17 cellular contexts compared by ENCODE assay signal in the genomic region with DNA sequence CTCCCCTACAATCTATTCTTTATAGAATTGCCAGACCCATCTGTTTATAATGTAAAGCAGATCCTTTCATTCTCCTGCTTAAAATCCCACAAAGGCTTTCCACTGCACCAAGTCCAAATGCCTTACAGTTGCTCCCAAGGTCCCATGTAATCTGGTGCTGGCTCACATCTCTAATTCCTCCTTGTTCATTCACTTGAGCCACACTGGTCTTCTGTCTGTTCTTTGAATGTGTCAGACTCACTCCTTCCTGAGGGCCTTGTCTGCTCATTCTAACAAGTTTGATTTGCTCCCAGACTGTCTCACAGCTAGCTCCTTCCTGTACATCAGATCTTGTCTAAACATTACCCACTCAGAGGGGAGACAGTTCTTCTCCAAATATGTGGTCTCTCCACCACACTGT. TPM values are rescaled to one million over a fixed set of nuclear protein-coding genes. Genes with fewer than 3 reads are reported as not detected.
DNase-seq lines count a peak whose midpoint lies in the region; ATAC-seq, FAIRE-seq and TF ChIP-seq lines count a peak whose summit lies in the region.
"Had no signal": no experiment of that assay in that cellular context is flagged by ENCODE, and none has a peak within 500 bp of the region (broad histone marks: within the 10 kb centered on the region; RNA-seq: fewer than 3 reads in every experiment).

No MANE protein-coding gene starts in this region.

- H3K4me2 ChIP-seq in GM23248 (ENCODE audit: unreplicated experiment) (no peak overlapping the region), SK-N-SH (no peak overlapping the region), H1 (ENCODE audit: insufficient read depth in 1 of 2, low read depth in 2 of 2, low read length in 2 of 2) (no peak overlapping the region), mesenchymal stem cell (ENCODE audit: low read length, poor library complexity, severe bottlenecking) (no peak overlapping the region)

- H3K9me3 ChIP-seq in GM23248 (ENCODE audit: low read depth) (no peaks in the 10 kb centered on the region), SK-N-SH (peaks cover 5% of the 10 kb centered on the region; the same call in 1 of the 2 replicates), H1 (ENCODE audit: insufficient read depth in 2 of 2, low read depth in 1 of 2, low read length in 1 of 2) (no peaks in the 10 kb centered on the region), mesenchymal stem cell (ENCODE audit: control insufficient read depth, low read length) (peaks cover 10% of the 10 kb centered on the region)

- H3K18ac ChIP-seq in H1 (ENCODE audit: extremely low read depth, low read length) (no peak overlapping the region), mesenchymal stem cell (ENCODE audit: low read depth in 1 of 2, low read length in 2 of 2) (no peak overlapping the region)

- TF ChIP-seq POLR2A in H1 (IDR thresholded peaks at IDR 0.05; ENCODE audit: control extremely low read depth in 1 of 2, low read depth in 2 of 2, low read length in 2 of 2), result no peak

- CTCF ChIA-PET in SK-N-SH (lab: Yijun Ruan, JAX), result interaction anchor here (0.9 to 3.6 kb wide), 4 partner anchors 10 to 180 kb away, joined by 4 to 17 read pairs (median 9); no protein-coding TSS in a partner anchor
- CTCF ChIA-PET in H1 (lab: Charles Lee; ENCODE audit: partially characterized antibody), result interaction anchor here (1.4 to 5.2 kb wide), 2 partner anchors 10 to 180 kb away, joined by 6 to 16 read pairs; no protein-coding TSS in a partner anchor

- H3K27me3 ChIP-seq in GM23248 (replicated peaks; ENCODE audit: insufficient read depth) (no peaks in the 10 kb centered on the region), SK-N-SH (ENCODE audit: insufficient read depth) (no peaks in the 10 kb centered on the region), H1 (replicated peaks in 1 of 4; ENCODE audit: control insufficient read depth in 3 of 4, extremely low read depth in 1 of 4, insufficient read depth in 3 of 4, low read length in 3 of 4) (no peaks in the 10 kb centered on the region; a peak in 1 of 7 replicates), mesenchymal stem cell (ENCODE audit: control insufficient read depth in 1 of 2, insufficient read depth in 1 of 2, low read length in 2 of 2) (no peaks in the 10 kb centered on the region)

- in situ Hi-C loops in GM23248 (cut with MboI), result loop anchor here (10.0 kb wide), 2 partner anchors 99 to 509 kb away; no protein-coding TSS in a partner anchor

- H3K23ac ChIP-seq in H1 (ENCODE audit: insufficient read length) (no peak overlapping the region), mesenchymal stem cell (ENCODE audit: low read length in 2 of 2) (no peak overlapping the region)

- H3K14ac ChIP-seq in H1 (ENCODE audit: insufficient read length) (no peak overlapping the region), mesenchymal stem cell (ENCODE audit: low read length in 2 of 2) (no peak overlapping the region)

- TF ChIP-seq RAD21 in SK-N-SH (IDR thresholded peaks at IDR 0.05; ENCODE audit: low read length) (no peak), H1 (IDR thresholded peaks at IDR 0.05 in 1 of 2, conservative IDR thresholded peaks at IDR 0.05 in 1 of 2; ENCODE audit: low read depth in 2 of 2, low read length in 2 of 2) (no peak)

- no peak overlapping the region for H4K5ac ChIP-seq in H1 (ENCODE audit: insufficient read length, low read depth, low read length)

- H3K23me2 ChIP-seq in H1 (ENCODE audit: low read depth, low read length), result no peaks in the 10 kb centered on the region

- peak; percentile 44 for DNase-seq in GM23248
- no peak for DNase-seq in SK-N-SH
- DNase-seq in H1 (ENCODE audit: low read depth in 1 of 2, low spot score in 2 of 2), result no peak
- peak; percentile 32 for DNase-seq in mesenchymal stem cell
- DNase-seq in stimulated activated CD8-positive, alpha-beta memory T cell treated with anti-CD3 and anti-CD28 coated beads, Interleukin-4, amount 100 ng/mL, for 48 hours, result no peak
- no peak for DNase-seq in AG20443 (ENCODE audit: low spot score)
- no peak for DNase-seq in activated CD4-positive, alpha-beta T cell treated with anti-CD3 and anti-CD28 coated beads for 1 hour
- DNase-seq: NCI-H1417 treated with DMSO at 0.1 percent for 48 hours, NCI-H2029, NCI-H2171, NCI-H510A, SHP77 had no signal

- H2BK15ac ChIP-seq in H1 (ENCODE audit: low read length) (no peak overlapping the region), mesenchymal stem cell (ENCODE audit: low read depth, poor library complexity, severe bottlenecking) (no peak overlapping the region)

- H3K9ac ChIP-seq in GM23248 (no peak overlapping the region), SK-N-SH (no peak overlapping the region), H1 (replicated peaks in 1 of 4; ENCODE audit: extremely low read depth in 1 of 4, low read depth in 3 of 4, low read length in 3 of 4) (no peak overlapping the region), mesenchymal stem cell (ENCODE audit: low read length) (no peak overlapping the region)

- H3K9me2 ChIP-seq in GM23248 (ENCODE audit: insufficient read depth), result no peaks in the 10 kb centered on the region
- H3K9me2 ChIP-seq in SK-N-SH, result no peaks in the 10 kb centered on the region

- H3K4ac ChIP-seq in H1 (replicated peaks; ENCODE audit: insufficient read length, low read depth, low read length), result no peak overlapping the region
- H3K4ac ChIP-seq in mesenchymal stem cell (ENCODE audit: low read depth in 1 of 2, low read length in 2 of 2), result no peak overlapping the region

- H3K79me1 ChIP-seq in H1 (ENCODE audit: low read depth, low read length), result no peaks in the 10 kb centered on the region
- peaks cover 7% of the 10 kb centered on the region for H3K79me1 ChIP-seq in mesenchymal stem cell (replicated peaks; ENCODE audit: low read length, poor library complexity, severe bottlenecking)

- no peaks in the 10 kb centered on the region for H3K79me2 ChIP-seq in GM23248 (ENCODE audit: insufficient read depth)
- H3K79me2 ChIP-seq in SK-N-SH (ENCODE audit: insufficient read depth), result no peaks in the 10 kb centered on the region; the same call in 1 of the 2 replicates
- H3K79me2 ChIP-seq in H1 (ENCODE audit: control insufficient read depth in 1 of 2, insufficient read depth in 2 of 2, low read length in 2 of 2), result no peaks in the 10 kb centered on the region

- no peak overlapping the region for H3K27ac ChIP-seq in GM23248
- H3K27ac ChIP-seq in SK-N-SH (ENCODE audit: low read depth in 2 of 2, low read length in 1 of 2), result peak overlapping the region; percentile 40 to 90
- H3K27ac ChIP-seq in H1 (ENCODE audit: low read depth, low read length), result no peak overlapping the region
- H3K27ac ChIP-seq in mesenchymal stem cell (ENCODE audit: low read length, poor library complexity, severe bottlenecking), result no peak overlapping the region
- H3K27ac ChIP-seq: HL-60 had no signal

- no peak overlapping the region for H2BK5ac ChIP-seq in H1 (ENCODE audit: low read depth, low read length)
- no peak overlapping the region for H2BK5ac ChIP-seq in mesenchymal stem cell (ENCODE audit: low read depth, low read length, poor library complexity, severe bottlenecking)

- H2AFZ ChIP-seq in GM23248, result no peak overlapping the region
- no peak overlapping the region for H2AFZ ChIP-seq in SK-N-SH (ENCODE audit: low read depth)
- no peak overlapping the region for H2AFZ ChIP-seq in H1 (ENCODE audit: low read length)
- H2AFZ ChIP-seq in mesenchymal stem cell (ENCODE audit: low read depth, low read length), result no peak overlapping the region

- no peak for ATAC-seq in HG02763 (IDR thresholded peaks at IDR 0.05; ENCODE audit: unreplicated experiment)
- ATAC-seq: HCT116, K562, Panc1 had no signal

- H2BK120ac ChIP-seq in H1 (replicated peaks; ENCODE audit: low read depth, low read length) (no peak overlapping the region), mesenchymal stem cell (ENCODE audit: low read depth, low read length) (no peak overlapping the region)

- TF ChIP-seq CTCF in SK-N-SH (IDR thresholded peaks at IDR 0.05), result no peak
- TF ChIP-seq CTCF in H1 (IDR thresholded peaks at IDR 0.05; ENCODE audit: control extremely low read depth in 1 of 3, insufficient read depth in 1 of 3, low read depth in 1 of 3, low read length in 3 of 3), result no peak

- H4K8ac ChIP-seq in H1 (ENCODE audit: extremely low read depth, insufficient read depth, low read length) (no peak overlapping the region), mesenchymal stem cell (ENCODE audit: low read length) (no peak overlapping the region)

- H4K20me1 ChIP-seq in GM23248 (ENCODE audit: insufficient read depth), result no peaks in the 10 kb centered on the region
- no peaks in the 10 kb centered on the region for H4K20me1 ChIP-seq in SK-N-SH (ENCODE audit: insufficient read depth)
- H4K20me1 ChIP-seq in H1 (replicated peaks in 1 of 2; ENCODE audit: control insufficient read depth in 1 of 2, insufficient read depth in 2 of 2, low read length in 2 of 2), result no peaks in the 10 kb centered on the region

- no peak overlapping the region for H3K56ac ChIP-seq in H1 (replicated peaks; ENCODE audit: insufficient read length, low read depth, low read length)

- no peak for FAIRE-seq in H1 (lab: Jason Lieb, UNC)
- FAIRE-seq: K562 had no signal

- H2AK5ac ChIP-seq in H1 (ENCODE audit: low read depth, low read length) (0 out of 2 replicates have a peak overlapping the region, but pooled peaks have one; percentile 39), mesenchymal stem cell (ENCODE audit: low read length, severe bottlenecking) (no peak overlapping the region)

- POLR2A ChIA-PET in SK-N-SH (lab: Yijun Ruan, JAX), result no interaction called here
- POLR2A ChIA-PET in H1 (lab: Charles Lee; ENCODE audit: partially characterized antibody), result interaction anchor here (1.0 kb wide), 1 partner anchor 8 kb away, joined by 3 read pairs; no protein-coding TSS in a partner anchor

- H3F3A ChIP-seq in GM23248 (ENCODE audit: insufficient read depth), result peaks cover 19% of the 10 kb centered on the region
- peaks cover 24% of the 10 kb centered on the region for H3F3A ChIP-seq in SK-N-SH (replicated peaks; ENCODE audit: insufficient read depth)

- TF ChIP-seq EP300 in SK-N-SH (IDR thresholded peaks at IDR 0.05; ENCODE audit: borderline replicate concordance in 1 of 2, low read depth in 1 of 2, low read length in 1 of 2), result no peak
- no peak for TF ChIP-seq EP300 in H1 (IDR thresholded peaks at IDR 0.05; ENCODE audit: borderline replicate concordance in 1 of 2, low read depth in 2 of 2, low read length in 2 of 2)

- H4K91ac ChIP-seq in H1 (replicated peaks; ENCODE audit: insufficient read length, low read length) (no peak overlapping the region), mesenchymal stem cell (ENCODE audit: low read length) (no peak overlapping the region)

- no peaks in the 10 kb centered on the region for H3K36me3 ChIP-seq in GM23248 (ENCODE audit: low read depth)
- H3K36me3 ChIP-seq in SK-N-SH (replicated peaks in 1 of 2; ENCODE audit: control insufficient read depth in 1 of 2, insufficient read depth in 2 of 2, low read length in 1 of 2), result peaks cover 0 to 3% of the 10 kb centered on the region in 2 experiments
- no peaks in the 10 kb centered on the region for H3K36me3 ChIP-seq in H1 (ENCODE audit: control insufficient read depth in 2 of 4, insufficient read depth in 4 of 4, low read length in 3 of 4)
- no peaks in the 10 kb centered on the region for H3K36me3 ChIP-seq in mesenchymal stem cell (ENCODE audit: control insufficient read depth in 1 of 2, insufficient read depth in 2 of 2, low read depth in 1 of 2, low read length in 2 of 2)

- no peak overlapping the region for H2BK12ac ChIP-seq in H1 (ENCODE audit: low read depth, low read length)
- H2BK12ac ChIP-seq in mesenchymal stem cell (ENCODE audit: low read length in 2 of 2), result no peak overlapping the region

- H3K4me3 ChIP-seq in GM23248 (no peak overlapping the region), SK-N-SH (ENCODE audit: low read depth in 2 of 2, low read length in 1 of 2) (no peak overlapping the region), H1 (ENCODE audit: extremely low read depth in 1 of 4, insufficient read depth in 2 of 4, low read depth in 3 of 4, low read length in 4 of 4) (no peak overlapping the region), mesenchymal stem cell (ENCODE audit: insufficient read depth in 1 of 2, low read depth in 1 of 2, low read length in 2 of 2) (no peak overlapping the region)
- H3K4me3 ChIP-seq: K562 had no signal

- H2BK20ac ChIP-seq in H1 (ENCODE audit: low read length), result no peak overlapping the region

- H3K4me1 ChIP-seq in GM23248 (ENCODE audit: insufficient read depth) (peaks cover 19% of the 10 kb centered on the region), SK-N-SH (ENCODE audit: control insufficient read depth in 1 of 2, insufficient read depth in 2 of 2, low read depth in 1 of 2, low read length in 1 of 2) (peaks cover 6 to 19% of the 10 kb centered on the region in 2 experiments; a peak in 3 of 4 replicates), H1 (replicated peaks in 1 of 4; ENCODE audit: control insufficient read depth in 3 of 4, insufficient read depth in 4 of 4, low read length in 3 of 4) (no peaks in the 10 kb centered on the region; a peak in 1 of 7 replicates), mesenchymal stem cell (ENCODE audit: control insufficient read depth, insufficient read depth, low read depth, low read length) (peaks cover 2% of the 10 kb centered on the region)

RNA-seq across cellular contexts. Expression of a gene that starts 38.9 kb away (rescaled TPM):
- total RNA-seq in GM23248 (2014; rRNA removed; shearing (Covaris generic)), result 1.8 and 13.0 TPM in 2 replicates
- 12.1 and 13.5 TPM in 2 replicates for polyA plus RNA-seq in GM23248 (2016; fragmentation: Nextera tagmentation; extraction: Ambion mirVana)
- polyA plus RNA-seq in SK-N-SH (2012; rRNA removed), result 2.5 and 2.6 TPM in 2 replicates
- polyA plus RNA-seq in SK-N-SH (2012; cell fraction: cytosol; rRNA removed), result 2.4 and 3.1 TPM in 2 replicates
- polyA plus RNA-seq in SK-N-SH (2012; cell fraction: nucleus; rRNA removed), result 1.4 and 1.7 TPM in 2 replicates
- 1.3 TPM in 2 replicates for total RNA-seq in H1 (2021; fragmentation: NEBNext Ultra II Directional; extraction: Animal tissue kit (Norgen Biotek cat#: 25700))
- 0.67 and 0.95 TPM in 2 replicates for polyA plus RNA-seq in H1 (2011; rRNA removed)
- 1.3 TPM for polyA plus RNA-seq in H1 (2011; cell fraction: cytosol; rRNA removed)
- 1.2 TPM for polyA plus RNA-seq in H1 (2011; cell fraction: nucleus; rRNA removed)
- polyA plus RNA-seq in H1 (2012, experiment 1 of 2), result 0.44 to 2.9 TPM (median 1.5 TPM) in 4 replicates
- polyA plus RNA-seq in H1 (2012, experiment 2 of 2), result 0.25 TPM
- 2.0 TPM for polyA plus RNA-seq in H1 (2013, experiment 1 of 2)
- 2.8 TPM for polyA plus RNA-seq in H1 (2013, experiment 2 of 2)
- 1.4 and 2.2 TPM in 2 replicates for polyA minus RNA-seq in H1 (2011; rRNA and poly(A)+ RNA removed)
- 0.29 TPM for polyA minus RNA-seq in H1 (2011; cell fraction: cytosol; rRNA and poly(A)+ RNA removed)
- polyA minus RNA-seq in H1 (2011; cell fraction: nucleus; rRNA and poly(A)+ RNA removed), result 3.0 TPM
- polyA plus RNA-seq in mesenchymal stem cell (2013, experiment 1 of 2), result 7.6 TPM
- 6.4 TPM for polyA plus RNA-seq in mesenchymal stem cell (2013, experiment 2 of 2)

Comparison
In these comparisons a context has a peak if more than half of its experiments do, and no peak if none do; other contexts are left out.
1. DNase-seq: peak in GM23248 (single experiment) and mesenchymal stem cell (single experiment); none in SK-N-SH (single experiment), H1 (0 of 2), stimulated activated CD8-positive, alpha-beta memory T cell treated with anti-CD3 and anti-CD28 coated beads, Interleukin-4, amount 100 ng/mL, for 48 hours (single experiment), AG20443 (single experiment) and activated CD4-positive, alpha-beta T cell treated with anti-CD3 and anti-CD28 coated beads for 1 hour (single experiment).
2. H3K27ac ChIP-seq: peak in SK-N-SH (2 of 2); none in GM23248 (single experiment), H1 (single experiment) and mesenchymal stem cell (single experiment).